Comparison of ENCODE assay signal across 16 cellular contexts in the genomic region with DNA sequence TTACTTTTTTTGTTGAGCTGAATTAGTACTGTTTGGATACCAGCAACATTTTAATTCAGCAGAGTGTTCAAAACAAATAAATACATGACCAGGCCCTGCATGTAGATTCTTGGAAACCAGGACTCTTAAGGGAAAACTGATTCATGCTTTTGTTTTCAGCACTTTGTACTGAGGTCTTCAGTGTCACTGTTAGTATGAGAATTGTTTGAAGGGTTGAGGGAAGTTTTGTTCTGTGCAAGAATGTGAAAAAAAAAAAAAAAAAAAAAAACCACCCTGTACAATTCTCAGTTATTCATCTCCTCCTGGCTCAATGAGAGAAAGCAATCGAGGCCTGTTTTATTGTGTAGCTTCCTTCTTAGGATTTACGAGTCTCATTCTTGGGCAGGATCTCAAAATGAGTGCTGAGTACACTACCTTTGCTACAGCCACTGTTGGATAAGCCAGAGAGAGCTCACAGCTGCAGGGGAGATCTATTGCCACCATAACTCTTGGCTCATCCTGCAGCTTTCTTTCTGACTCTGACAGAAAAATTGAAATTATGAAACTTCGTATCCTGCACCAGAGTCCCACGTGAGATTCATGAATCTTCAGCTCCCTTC.
DNase-seq lines count a peak whose midpoint lies in the region; ATAC-seq and TF ChIP-seq lines count a peak whose summit lies in the region.
"Had no signal": no experiment of that assay in that cellular context is flagged by ENCODE, and none has a peak within 500 bp of the region (broad histone marks: within the 10 kb centered on the region; RNA-seq: fewer than 3 reads in every experiment).

No MANE protein-coding gene starts in this region.

- H2BK120ac ChIP-seq in mesenchymal stem cell (ENCODE audit: low read depth, low read length): no peak overlapping the region

- no peak overlapping the region for H3K9ac ChIP-seq in mesenchymal stem cell (ENCODE audit: low read length)

- peaks cover 0 to 6% of the 10 kb centered on the region in 2 donors for H3K9me3 Mint-ChIP-seq in stimulated activated naive B cell treated with anti-CD40 and anti-IgM and Interleukin-4, amounts not matched to agents 10 μg/mL and 1 μg/mL and 100 μg/mL, for 72 hours
- no peaks in the 10 kb centered on the region for H3K9me3 Mint-ChIP-seq in type B pancreatic cell
- H3K9me3 Mint-ChIP-seq in Caco-2 (ENCODE audit: unreplicated experiment): no peaks in the 10 kb centered on the region
- H3K9me3 Mint-ChIP-seq: H9 had no signal

- H3K9me3 ChIP-seq in mesenchymal stem cell (ENCODE audit: control insufficient read depth, low read length) (peaks cover 4% of the 10 kb centered on the region), Caco-2 (no peaks in the 10 kb centered on the region)
- H3K9me3 ChIP-seq: A549, BE2C had no signal

- H3K27ac ChIP-seq in VCaP (peak overlapping the region; percentile 71), mesenchymal stem cell (ENCODE audit: low read length, poor library complexity, severe bottlenecking) (no peak overlapping the region)
- H3K27ac ChIP-seq: A549, C4-2B had no signal

- intact Hi-C loops in Right ventricle myocardium superior (cut with DNase I): no loop called here
- intact Hi-C loops in posterior cingulate gyrus (cut with DNase I): no loop called here
- intact Hi-C loops in Caco-2 (cut with micrococcal nuclease; ENCODE audit: unreplicated experiment): no loop called here

- no peaks in the 10 kb centered on the region for H3K36me3 Mint-ChIP-seq in stimulated activated naive B cell treated with anti-CD40 and anti-IgM and Interleukin-4, amounts not matched to agents 10 μg/mL and 1 μg/mL and 100 μg/mL, for 72 hours
- H3K36me3 Mint-ChIP-seq in type B pancreatic cell: no peaks in the 10 kb centered on the region
- no peaks in the 10 kb centered on the region for H3K36me3 Mint-ChIP-seq in Caco-2 (ENCODE audit: insufficient read depth, unreplicated experiment)
- H3K36me3 Mint-ChIP-seq: CD4-positive, alpha-beta memory T cell had no signal

- no peaks in the 10 kb centered on the region for H3K36me3 ChIP-seq in mesenchymal stem cell (ENCODE audit: control insufficient read depth in 1 of 2, insufficient read depth in 2 of 2, low read depth in 1 of 2, low read length in 2 of 2)
- H3K36me3 ChIP-seq in Caco-2 (ENCODE audit: control insufficient read depth, insufficient read depth, low read length): no peaks in the 10 kb centered on the region
- H3K36me3 ChIP-seq: BE2C had no signal

- no peaks in the 10 kb centered on the region for H3K79me1 ChIP-seq in mesenchymal stem cell (replicated peaks; ENCODE audit: low read length, poor library complexity, severe bottlenecking)

- no TSS peak for BruUV-seq in Caco-2 (replicated peaks; lab: Mats Ljungman, UMichigan)

- no peak overlapping the region for H2AFZ ChIP-seq in mesenchymal stem cell (ENCODE audit: low read depth, low read length)

- H3K14ac ChIP-seq in mesenchymal stem cell (ENCODE audit: low read length in 2 of 2): peak overlapping the region in 1 of 2 experiments; percentile 11

- no peak for TF ChIP-seq CTCF in VCaP (conservative IDR thresholded peaks at IDR 0.05)
- TF ChIP-seq CTCF in fibroblast of the aortic adventitia (IDR thresholded peaks at IDR 0.05; ENCODE audit: insufficient read depth, low read length): no peak
- no peak for TF ChIP-seq CTCF in type B pancreatic cell (conservative IDR thresholded peaks at IDR 0.05)
- TF ChIP-seq CTCF in Caco-2 (IDR thresholded peaks at IDR 0.05; ENCODE audit: insufficient read depth in 1 of 2, low read depth in 1 of 2, low read length in 1 of 2, severe bottlenecking in 1 of 2, unreplicated experiment in 1 of 2): no peak

- peak overlapping the region; percentile 82 for H3K27ac Mint-ChIP-seq in stimulated activated naive B cell treated with anti-CD40 and anti-IgM and Interleukin-4, amounts not matched to agents 10 μg/mL and 1 μg/mL and 100 μg/mL, for 72 hours
- no peak overlapping the region for H3K27ac Mint-ChIP-seq in type B pancreatic cell
- H3K27ac Mint-ChIP-seq in Caco-2 (ENCODE audit: unreplicated experiment): no peak overlapping the region
- H3K27ac Mint-ChIP-seq: CD4-positive, alpha-beta memory T cell; H9 had no signal

- H4K91ac ChIP-seq in mesenchymal stem cell (ENCODE audit: low read length): no peak overlapping the region

- no peak for ATAC-seq in stimulated activated naive B cell treated with anti-CD40 and anti-IgM and Interleukin-4, amounts not matched to agents 10 μg/mL and 1 μg/mL and 100 μg/mL, for 72 hours (replicated peaks)
- ATAC-seq in Right ventricle myocardium superior (ENCODE audit: poor library complexity): no peak
- ATAC-seq: A549 had no signal

- no peak overlapping the region for H3K4ac ChIP-seq in mesenchymal stem cell (ENCODE audit: low read depth in 1 of 2, low read length in 2 of 2)

- H3K27me3 ChIP-seq in mesenchymal stem cell (ENCODE audit: control insufficient read depth in 1 of 2, insufficient read depth in 1 of 2, low read length in 2 of 2) (no peaks in the 10 kb centered on the region), Caco-2 (replicated peaks; ENCODE audit: control insufficient read depth, insufficient read depth, low read length) (no peaks in the 10 kb centered on the region)
- H3K27me3 ChIP-seq: BE2C had no signal

- CTCF ChIA-PET in Caco-2 (lab: Charles Lee): no interaction called here

- DNase-seq in fibroblast of the aortic adventitia (ENCODE audit: low read depth): peak; percentile 4
- DNase-seq in mesenchymal stem cell: peak; percentile 21
- no peak for DNase-seq in stimulated activated naive B cell treated with anti-CD40 and anti-IgM and Interleukin-4, amounts not matched to agents 10 μg/mL and 1 μg/mL and 100 μg/mL, for 72 hours
- DNase-seq in Right ventricle myocardium superior: no peak
- DNase-seq in posterior cingulate gyrus: no peak
- DNase-seq in type B pancreatic cell (ENCODE audit: extremely low spot score, unreplicated experiment): no peak
- no peak for DNase-seq in Caco-2
- DNase-seq: BE2C; CD4-positive, alpha-beta memory T cell; DND-41; GDM1; GOT3; H9 had no signal

- no peak overlapping the region for H3K4me2 ChIP-seq in mesenchymal stem cell (ENCODE audit: low read length, poor library complexity, severe bottlenecking)
- H3K4me2 ChIP-seq: A549 had no signal

- H2BK12ac ChIP-seq in mesenchymal stem cell (ENCODE audit: low read length in 2 of 2): no peak overlapping the region

- POLR2A ChIA-PET in Caco-2 (lab: Charles Lee): no interaction called here

- H2BK15ac ChIP-seq in mesenchymal stem cell (ENCODE audit: low read depth, poor library complexity, severe bottlenecking): no peak overlapping the region

- no peaks in the 10 kb centered on the region for H3K27me3 Mint-ChIP-seq in stimulated activated naive B cell treated with anti-CD40 and anti-IgM and Interleukin-4, amounts not matched to agents 10 μg/mL and 1 μg/mL and 100 μg/mL, for 72 hours
- H3K27me3 Mint-ChIP-seq in type B pancreatic cell (no peaks in the 10 kb centered on the region), Caco-2 (ENCODE audit: insufficient read depth, unreplicated experiment) (no peaks in the 10 kb centered on the region)

- H4K8ac ChIP-seq in mesenchymal stem cell (ENCODE audit: low read length): peak overlapping the region; percentile 75

- no peak overlapping the region for H2AK5ac ChIP-seq in mesenchymal stem cell (ENCODE audit: low read length, severe bottlenecking)

- H3K4me3 ChIP-seq in fibroblast of the aortic adventitia (ENCODE audit: low read depth, low read length): no peak overlapping the region
- H3K4me3 ChIP-seq in mesenchymal stem cell (ENCODE audit: insufficient read depth in 1 of 2, low read depth in 1 of 2, low read length in 2 of 2): no peak overlapping the region
- no peak overlapping the region for H3K4me3 ChIP-seq in Caco-2 (ENCODE audit: low read depth, low read length)
- H3K4me3 ChIP-seq: A549 had no signal

- H3K18ac ChIP-seq in mesenchymal stem cell (ENCODE audit: low read depth in 1 of 2, low read length in 2 of 2): peak overlapping the region in 1 of 2 experiments; percentile 21

- H3K4me1 ChIP-seq in mesenchymal stem cell (ENCODE audit: control insufficient read depth, insufficient read depth, low read depth, low read length): no peaks in the 10 kb centered on the region
- no peaks in the 10 kb centered on the region for H3K4me1 ChIP-seq in Caco-2
- H3K4me1 ChIP-seq: A549, BE2C had no signal

- no peak overlapping the region for H3K4me3 Mint-ChIP-seq in stimulated activated naive B cell treated with anti-CD40 and anti-IgM and Interleukin-4, amounts not matched to agents 10 μg/mL and 1 μg/mL and 100 μg/mL, for 72 hours
- H3K4me3 Mint-ChIP-seq in type B pancreatic cell (no peak overlapping the region), Caco-2 (ENCODE audit: unreplicated experiment) (no peak overlapping the region)
- H3K4me3 Mint-ChIP-seq: CD4-positive, alpha-beta memory T cell; H9 had no signal

- H2BK5ac ChIP-seq in mesenchymal stem cell (ENCODE audit: low read depth, low read length, poor library complexity, severe bottlenecking): no peak overlapping the region

- 59% methylated on average over 4 of the region's 4 CpGs for WGBS in mesenchymal stem cell

- no peaks in the 10 kb centered on the region for H3K4me1 Mint-ChIP-seq in stimulated activated naive B cell treated with anti-CD40 and anti-IgM and Interleukin-4, amounts not matched to agents 10 μg/mL and 1 μg/mL and 100 μg/mL, for 72 hours
- peaks cover 5% of the 10 kb centered on the region for H3K4me1 Mint-ChIP-seq in type B pancreatic cell (ENCODE audit: unreplicated experiment)
- H3K4me1 Mint-ChIP-seq in Caco-2 (ENCODE audit: low read depth, unreplicated experiment): no peaks in the 10 kb centered on the region
- H3K4me1 Mint-ChIP-seq: CD4-positive, alpha-beta memory T cell; H9 had no signal

- H3K23ac ChIP-seq in mesenchymal stem cell (ENCODE audit: low read length in 2 of 2): no peak overlapping the region

Comparison
In these comparisons a context has a peak if more than half of its experiments do, and no peak if none do; other contexts are left out.
1. DNase-seq: peak in fibroblast of the aortic adventitia (single experiment) and mesenchymal stem cell (single experiment); none in stimulated activated naive B cell treated with anti-CD40 and anti-IgM and Interleukin-4, amounts not matched to agents 10 μg/mL and 1 μg/mL and 100 μg/mL, for 72 hours (single experiment), Right ventricle myocardium superior (single experiment), posterior cingulate gyrus (0 of 10), type B pancreatic cell (single experiment) and Caco-2 (0 of 2).